1 cellular context compared by ENCODE assay signal in the genomic region with DNA sequence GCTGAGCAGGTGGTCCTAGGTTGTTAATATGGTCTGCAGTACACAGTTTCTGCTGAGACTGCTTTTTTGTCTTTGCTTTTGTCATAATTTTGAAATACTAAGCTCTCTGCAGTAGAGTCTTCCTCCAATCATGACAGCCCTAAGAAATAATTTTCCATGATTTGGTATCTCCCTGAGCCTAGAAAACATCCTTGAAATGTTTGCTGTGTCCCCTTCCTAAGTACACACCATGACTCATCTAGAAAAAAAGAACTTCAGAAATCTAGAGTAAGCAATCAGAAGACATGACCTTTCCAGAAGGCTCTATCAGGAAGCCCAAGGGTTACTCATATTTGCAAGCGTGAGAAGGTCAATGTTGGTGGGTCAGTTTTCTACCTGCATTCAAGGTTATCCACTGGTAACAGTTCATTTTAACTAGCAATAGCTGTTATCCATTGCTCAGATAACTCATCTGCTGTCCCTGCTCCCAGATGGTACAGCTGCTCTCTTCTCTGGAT.
TF ChIP-seq lines count a peak whose summit lies in the region.

No MANE protein-coding gene starts in this region.

TF ChIP-seq in HepG2, 621 proteins besides CTCF, POLR2A, EP300 and RAD21 (continued from another document and continues in another):
- TF ChIP-seq, protein P1, sequence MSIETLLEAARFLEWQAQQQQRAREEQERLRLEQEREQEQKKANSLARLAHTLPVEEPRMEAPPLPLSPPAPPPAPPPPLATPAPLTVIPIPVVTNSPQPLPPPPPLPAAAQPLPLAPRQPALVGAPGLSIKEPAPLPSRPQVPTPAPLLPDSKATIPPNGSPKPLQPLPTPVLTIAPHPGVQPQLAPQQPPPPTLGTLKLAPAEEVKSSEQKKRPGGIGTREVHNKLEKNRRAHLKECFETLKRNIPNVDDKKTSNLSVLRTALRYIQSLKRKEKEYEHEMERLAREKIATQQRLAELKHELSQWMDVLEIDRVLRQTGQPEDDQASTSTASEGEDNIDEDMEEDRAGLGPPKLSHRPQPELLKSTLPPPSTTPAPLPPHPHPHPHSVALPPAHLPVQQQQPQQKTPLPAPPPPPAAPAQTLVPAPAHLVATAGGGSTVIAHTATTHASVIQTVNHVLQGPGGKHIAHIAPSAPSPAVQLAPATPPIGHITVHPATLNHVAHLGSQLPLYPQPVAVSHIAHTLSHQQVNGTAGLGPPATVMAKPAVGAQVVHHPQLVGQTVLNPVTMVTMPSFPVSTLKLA (IDR thresholded peaks at IDR 0.05), result no peak
- TF ChIP-seq PHF5A (CRISPR knock-in tag; IDR thresholded peaks at IDR 0.05; ENCODE audit: low read depth, unreplicated experiment) (no peak), KDM5A (IDR thresholded peaks at IDR 0.05; ENCODE audit: borderline replicate concordance, low read length) (no peak), NRL (CRISPR knock-in tag; IDR thresholded peaks at IDR 0.05; ENCODE audit: borderline replicate concordance) (no peak), SRSF4 (IDR thresholded peaks at IDR 0.05; ENCODE audit: low read depth, low read length, poor library complexity, severe bottlenecking) (no peak), ZNF768 (CRISPR knock-in tag; IDR thresholded peaks at IDR 0.05) (no peak), MEF2D (CRISPR knock-in tag; IDR thresholded peaks at IDR 0.05) (no peak), NCOA5 (CRISPR knock-in tag; IDR thresholded peaks at IDR 0.05) (no peak), PRPF4 (IDR thresholded peaks at IDR 0.05; ENCODE audit: low read depth, low read length, poor library complexity, severe bottlenecking) (no peak), TAF1 (CRISPR knock-in tag; IDR thresholded peaks at IDR 0.05) (no peak), PAF1 (CRISPR knock-in tag; IDR thresholded peaks at IDR 0.05) (no peak), ZNF350 (CRISPR knock-in tag; IDR thresholded peaks at IDR 0.05; ENCODE audit: borderline replicate concordance, low read depth) (no peak), RBFOX2 (IDR thresholded peaks at IDR 0.05; ENCODE audit: low read depth, low read length) (no peak), GFI1 (CRISPR knock-in tag; IDR thresholded peaks at IDR 0.05; ENCODE audit: borderline replicate concordance) (peak; percentile 96), PRMT3 (CRISPR knock-in tag; IDR thresholded peaks at IDR 0.05; ENCODE audit: borderline replicate concordance, low read depth) (no peak), ERF (CRISPR knock-in tag; IDR thresholded peaks at IDR 0.05) (no peak), RARG (CRISPR knock-in tag; IDR thresholded peaks at IDR 0.05; ENCODE audit: low read depth) (no peak), ZNF343 (CRISPR knock-in tag; IDR thresholded peaks at IDR 0.05) (no peak), ZNF749 (CRISPR knock-in tag; IDR thresholded peaks at IDR 0.05; ENCODE audit: borderline replicate concordance) (no peak), HDAC2 (CRISPR knock-in tag; IDR thresholded peaks at IDR 0.05) (peak; percentile 88), ZNF33A (CRISPR knock-in tag; IDR thresholded peaks at IDR 0.05; ENCODE audit: borderline replicate concordance) (no peak), FOXP1 (IDR thresholded peaks at IDR 0.05) (no peak), FOXP1 (CRISPR knock-in tag; IDR thresholded peaks at IDR 0.05) (peak; percentile 55; the same call in 1 of the 2 replicates), FOXM1 (CRISPR knock-in tag; IDR thresholded peaks at IDR 0.05) (no peak), KLF6 (CRISPR knock-in tag; IDR thresholded peaks at IDR 0.05) (no peak), SP4 (CRISPR knock-in tag; IDR thresholded peaks at IDR 0.05) (no peak), ZFP37 (CRISPR knock-in tag; IDR thresholded peaks at IDR 0.05; ENCODE audit: borderline replicate concordance) (0 out of 2 replicates have a peak, but pooled peaks have one; percentile 41), GATA4 (IDR thresholded peaks at IDR 0.05; ENCODE audit: borderline replicate concordance, low read depth) (no peak)
- TF ChIP-seq, protein P2, sequence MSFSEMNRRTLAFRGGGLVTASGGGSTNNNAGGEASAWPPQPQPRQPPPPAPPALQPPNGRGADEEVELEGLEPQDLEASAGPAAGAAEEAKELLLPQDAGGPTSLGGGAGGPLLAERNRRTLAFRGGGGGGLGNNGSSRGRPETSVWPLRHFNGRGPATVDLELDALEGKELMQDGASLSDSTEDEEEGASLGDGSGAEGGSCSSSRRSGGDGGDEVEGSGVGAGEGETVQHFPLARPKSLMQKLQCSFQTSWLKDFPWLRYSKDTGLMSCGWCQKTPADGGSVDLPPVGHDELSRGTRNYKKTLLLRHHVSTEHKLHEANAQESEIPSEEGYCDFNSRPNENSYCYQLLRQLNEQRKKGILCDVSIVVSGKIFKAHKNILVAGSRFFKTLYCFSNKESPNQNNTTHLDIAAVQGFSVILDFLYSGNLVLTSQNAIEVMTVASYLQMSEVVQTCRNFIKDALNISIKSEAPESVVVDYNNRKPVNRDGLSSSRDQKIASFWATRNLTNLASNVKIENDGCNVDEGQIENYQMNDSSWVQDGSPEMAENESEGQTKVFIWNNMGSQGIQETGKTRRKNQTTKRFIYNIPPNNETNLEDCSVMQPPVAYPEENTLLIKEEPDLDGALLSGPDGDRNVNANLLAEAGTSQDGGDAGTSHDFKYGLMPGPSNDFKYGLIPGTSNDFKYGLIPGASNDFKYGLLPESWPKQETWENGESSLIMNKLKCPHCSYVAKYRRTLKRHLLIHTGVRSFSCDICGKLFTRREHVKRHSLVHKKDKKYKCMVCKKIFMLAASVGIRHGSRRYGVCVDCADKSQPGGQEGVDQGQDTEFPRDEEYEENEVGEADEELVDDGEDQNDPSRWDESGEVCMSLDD (CRISPR knock-in tag; IDR thresholded peaks at IDR 0.05; ENCODE audit: borderline replicate concordance), result no peak
- TF ChIP-seq, protein P3, sequence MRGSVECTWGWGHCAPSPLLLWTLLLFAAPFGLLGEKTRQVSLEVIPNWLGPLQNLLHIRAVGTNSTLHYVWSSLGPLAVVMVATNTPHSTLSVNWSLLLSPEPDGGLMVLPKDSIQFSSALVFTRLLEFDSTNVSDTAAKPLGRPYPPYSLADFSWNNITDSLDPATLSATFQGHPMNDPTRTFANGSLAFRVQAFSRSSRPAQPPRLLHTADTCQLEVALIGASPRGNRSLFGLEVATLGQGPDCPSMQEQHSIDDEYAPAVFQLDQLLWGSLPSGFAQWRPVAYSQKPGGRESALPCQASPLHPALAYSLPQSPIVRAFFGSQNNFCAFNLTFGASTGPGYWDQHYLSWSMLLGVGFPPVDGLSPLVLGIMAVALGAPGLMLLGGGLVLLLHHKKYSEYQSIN (CRISPR knock-in tag; IDR thresholded peaks at IDR 0.05; ENCODE audit: borderline replicate concordance), result no peak
- TF ChIP-seq, protein P4, sequence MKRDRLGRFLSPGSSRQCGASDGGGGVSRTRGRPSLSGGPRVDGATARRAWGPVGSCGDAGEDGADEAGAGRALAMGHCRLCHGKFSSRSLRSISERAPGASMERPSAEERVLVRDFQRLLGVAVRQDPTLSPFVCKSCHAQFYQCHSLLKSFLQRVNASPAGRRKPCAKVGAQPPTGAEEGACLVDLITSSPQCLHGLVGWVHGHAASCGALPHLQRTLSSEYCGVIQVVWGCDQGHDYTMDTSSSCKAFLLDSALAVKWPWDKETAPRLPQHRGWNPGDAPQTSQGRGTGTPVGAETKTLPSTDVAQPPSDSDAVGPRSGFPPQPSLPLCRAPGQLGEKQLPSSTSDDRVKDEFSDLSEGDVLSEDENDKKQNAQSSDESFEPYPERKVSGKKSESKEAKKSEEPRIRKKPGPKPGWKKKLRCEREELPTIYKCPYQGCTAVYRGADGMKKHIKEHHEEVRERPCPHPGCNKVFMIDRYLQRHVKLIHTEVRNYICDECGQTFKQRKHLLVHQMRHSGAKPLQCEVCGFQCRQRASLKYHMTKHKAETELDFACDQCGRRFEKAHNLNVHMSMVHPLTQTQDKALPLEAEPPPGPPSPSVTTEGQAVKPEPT (CRISPR knock-in tag; IDR thresholded peaks at IDR 0.05; ENCODE audit: low read depth), result no peak
- TF ChIP-seq, protein P5, sequence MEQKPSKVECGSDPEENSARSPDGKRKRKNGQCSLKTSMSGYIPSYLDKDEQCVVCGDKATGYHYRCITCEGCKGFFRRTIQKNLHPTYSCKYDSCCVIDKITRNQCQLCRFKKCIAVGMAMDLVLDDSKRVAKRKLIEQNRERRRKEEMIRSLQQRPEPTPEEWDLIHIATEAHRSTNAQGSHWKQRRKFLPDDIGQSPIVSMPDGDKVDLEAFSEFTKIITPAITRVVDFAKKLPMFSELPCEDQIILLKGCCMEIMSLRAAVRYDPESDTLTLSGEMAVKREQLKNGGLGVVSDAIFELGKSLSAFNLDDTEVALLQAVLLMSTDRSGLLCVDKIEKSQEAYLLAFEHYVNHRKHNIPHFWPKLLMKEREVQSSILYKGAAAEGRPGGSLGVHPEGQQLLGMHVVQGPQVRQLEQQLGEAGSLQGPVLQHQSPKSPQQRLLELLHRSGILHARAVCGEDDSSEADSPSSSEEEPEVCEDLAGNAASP (CRISPR knock-in tag; IDR thresholded peaks at IDR 0.05; ENCODE audit: borderline replicate concordance), result no peak
- TF ChIP-seq, protein P6, sequence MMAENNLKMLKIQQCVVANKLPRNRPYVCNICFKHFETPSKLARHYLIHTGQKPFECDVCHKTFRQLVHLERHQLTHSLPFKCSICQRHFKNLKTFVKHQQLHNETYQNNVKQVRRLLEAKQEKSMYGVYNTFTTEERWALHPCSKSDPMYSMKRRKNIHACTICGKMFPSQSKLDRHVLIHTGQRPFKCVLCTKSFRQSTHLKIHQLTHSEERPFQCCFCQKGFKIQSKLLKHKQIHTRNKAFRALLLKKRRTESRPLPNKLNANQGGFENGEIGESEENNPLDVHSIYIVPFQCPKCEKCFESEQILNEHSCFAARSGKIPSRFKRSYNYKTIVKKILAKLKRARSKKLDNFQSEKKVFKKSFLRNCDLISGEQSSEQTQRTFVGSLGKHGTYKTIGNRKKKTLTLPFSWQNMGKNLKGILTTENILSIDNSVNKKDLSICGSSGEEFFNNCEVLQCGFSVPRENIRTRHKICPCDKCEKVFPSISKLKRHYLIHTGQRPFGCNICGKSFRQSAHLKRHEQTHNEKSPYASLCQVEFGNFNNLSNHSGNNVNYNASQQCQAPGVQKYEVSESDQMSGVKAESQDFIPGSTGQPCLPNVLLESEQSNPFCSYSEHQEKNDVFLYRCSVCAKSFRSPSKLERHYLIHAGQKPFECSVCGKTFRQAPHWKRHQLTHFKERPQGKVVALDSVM (CRISPR knock-in tag; IDR thresholded peaks at IDR 0.05), result no peak
- TF ChIP-seq, protein P7, sequence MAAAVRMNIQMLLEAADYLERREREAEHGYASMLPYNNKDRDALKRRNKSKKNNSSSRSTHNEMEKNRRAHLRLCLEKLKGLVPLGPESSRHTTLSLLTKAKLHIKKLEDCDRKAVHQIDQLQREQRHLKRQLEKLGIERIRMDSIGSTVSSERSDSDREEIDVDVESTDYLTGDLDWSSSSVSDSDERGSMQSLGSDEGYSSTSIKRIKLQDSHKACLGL (CRISPR knock-in tag; IDR thresholded peaks at IDR 0.05), result no peak
- TF ChIP-seq, protein P8, sequence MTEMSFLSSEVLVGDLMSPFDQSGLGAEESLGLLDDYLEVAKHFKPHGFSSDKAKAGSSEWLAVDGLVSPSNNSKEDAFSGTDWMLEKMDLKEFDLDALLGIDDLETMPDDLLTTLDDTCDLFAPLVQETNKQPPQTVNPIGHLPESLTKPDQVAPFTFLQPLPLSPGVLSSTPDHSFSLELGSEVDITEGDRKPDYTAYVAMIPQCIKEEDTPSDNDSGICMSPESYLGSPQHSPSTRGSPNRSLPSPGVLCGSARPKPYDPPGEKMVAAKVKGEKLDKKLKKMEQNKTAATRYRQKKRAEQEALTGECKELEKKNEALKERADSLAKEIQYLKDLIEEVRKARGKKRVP (CRISPR knock-in tag; IDR thresholded peaks at IDR 0.05), result no peak
- TF ChIP-seq, protein P9, sequence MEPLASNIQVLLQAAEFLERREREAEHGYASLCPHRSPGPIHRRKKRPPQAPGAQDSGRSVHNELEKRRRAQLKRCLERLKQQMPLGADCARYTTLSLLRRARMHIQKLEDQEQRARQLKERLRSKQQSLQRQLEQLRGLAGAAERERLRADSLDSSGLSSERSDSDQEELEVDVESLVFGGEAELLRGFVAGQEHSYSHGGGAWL (CRISPR knock-in tag; IDR thresholded peaks at IDR 0.05), result no peak
- TF ChIP-seq, protein P10, sequence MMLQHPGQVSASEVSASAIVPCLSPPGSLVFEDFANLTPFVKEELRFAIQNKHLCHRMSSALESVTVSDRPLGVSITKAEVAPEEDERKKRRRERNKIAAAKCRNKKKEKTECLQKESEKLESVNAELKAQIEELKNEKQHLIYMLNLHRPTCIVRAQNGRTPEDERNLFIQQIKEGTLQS (CRISPR knock-in tag; IDR thresholded peaks at IDR 0.05), result peak; percentile 91
- TF ChIP-seq, protein P11, sequence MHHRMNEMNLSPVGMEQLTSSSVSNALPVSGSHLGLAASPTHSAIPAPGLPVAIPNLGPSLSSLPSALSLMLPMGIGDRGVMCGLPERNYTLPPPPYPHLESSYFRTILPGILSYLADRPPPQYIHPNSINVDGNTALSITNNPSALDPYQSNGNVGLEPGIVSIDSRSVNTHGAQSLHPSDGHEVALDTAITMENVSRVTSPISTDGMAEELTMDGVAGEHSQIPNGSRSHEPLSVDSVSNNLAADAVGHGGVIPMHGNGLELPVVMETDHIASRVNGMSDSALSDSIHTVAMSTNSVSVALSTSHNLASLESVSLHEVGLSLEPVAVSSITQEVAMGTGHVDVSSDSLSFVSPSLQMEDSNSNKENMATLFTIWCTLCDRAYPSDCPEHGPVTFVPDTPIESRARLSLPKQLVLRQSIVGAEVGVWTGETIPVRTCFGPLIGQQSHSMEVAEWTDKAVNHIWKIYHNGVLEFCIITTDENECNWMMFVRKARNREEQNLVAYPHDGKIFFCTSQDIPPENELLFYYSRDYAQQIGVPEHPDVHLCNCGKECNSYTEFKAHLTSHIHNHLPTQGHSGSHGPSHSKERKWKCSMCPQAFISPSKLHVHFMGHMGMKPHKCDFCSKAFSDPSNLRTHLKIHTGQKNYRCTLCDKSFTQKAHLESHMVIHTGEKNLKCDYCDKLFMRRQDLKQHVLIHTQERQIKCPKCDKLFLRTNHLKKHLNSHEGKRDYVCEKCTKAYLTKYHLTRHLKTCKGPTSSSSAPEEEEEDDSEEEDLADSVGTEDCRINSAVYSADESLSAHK (CRISPR knock-in tag; IDR thresholded peaks at IDR 0.05; ENCODE audit: borderline replicate concordance), result no peak
- TF ChIP-seq, protein P12, sequence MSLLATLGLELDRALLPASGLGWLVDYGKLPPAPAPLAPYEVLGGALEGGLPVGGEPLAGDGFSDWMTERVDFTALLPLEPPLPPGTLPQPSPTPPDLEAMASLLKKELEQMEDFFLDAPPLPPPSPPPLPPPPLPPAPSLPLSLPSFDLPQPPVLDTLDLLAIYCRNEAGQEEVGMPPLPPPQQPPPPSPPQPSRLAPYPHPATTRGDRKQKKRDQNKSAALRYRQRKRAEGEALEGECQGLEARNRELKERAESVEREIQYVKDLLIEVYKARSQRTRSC (CRISPR knock-in tag; IDR thresholded peaks at IDR 0.05; ENCODE audit: low read depth), result no peak
- TF ChIP-seq, protein P13, sequence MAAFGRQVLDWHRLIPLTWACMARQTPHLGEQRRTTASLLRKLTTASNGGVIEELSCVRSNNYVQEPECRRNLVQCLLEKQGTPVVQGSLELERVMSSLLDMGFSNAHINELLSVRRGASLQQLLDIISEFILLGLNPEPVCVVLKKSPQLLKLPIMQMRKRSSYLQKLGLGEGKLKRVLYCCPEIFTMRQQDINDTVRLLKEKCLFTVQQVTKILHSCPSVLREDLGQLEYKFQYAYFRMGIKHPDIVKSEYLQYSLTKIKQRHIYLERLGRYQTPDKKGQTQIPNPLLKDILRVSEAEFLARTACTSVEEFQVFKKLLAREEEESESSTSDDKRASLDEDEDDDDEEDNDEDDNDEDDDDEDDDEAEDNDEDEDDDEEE (CRISPR knock-in tag; IDR thresholded peaks at IDR 0.05), result no peak
